In the genomic region with DNA sequence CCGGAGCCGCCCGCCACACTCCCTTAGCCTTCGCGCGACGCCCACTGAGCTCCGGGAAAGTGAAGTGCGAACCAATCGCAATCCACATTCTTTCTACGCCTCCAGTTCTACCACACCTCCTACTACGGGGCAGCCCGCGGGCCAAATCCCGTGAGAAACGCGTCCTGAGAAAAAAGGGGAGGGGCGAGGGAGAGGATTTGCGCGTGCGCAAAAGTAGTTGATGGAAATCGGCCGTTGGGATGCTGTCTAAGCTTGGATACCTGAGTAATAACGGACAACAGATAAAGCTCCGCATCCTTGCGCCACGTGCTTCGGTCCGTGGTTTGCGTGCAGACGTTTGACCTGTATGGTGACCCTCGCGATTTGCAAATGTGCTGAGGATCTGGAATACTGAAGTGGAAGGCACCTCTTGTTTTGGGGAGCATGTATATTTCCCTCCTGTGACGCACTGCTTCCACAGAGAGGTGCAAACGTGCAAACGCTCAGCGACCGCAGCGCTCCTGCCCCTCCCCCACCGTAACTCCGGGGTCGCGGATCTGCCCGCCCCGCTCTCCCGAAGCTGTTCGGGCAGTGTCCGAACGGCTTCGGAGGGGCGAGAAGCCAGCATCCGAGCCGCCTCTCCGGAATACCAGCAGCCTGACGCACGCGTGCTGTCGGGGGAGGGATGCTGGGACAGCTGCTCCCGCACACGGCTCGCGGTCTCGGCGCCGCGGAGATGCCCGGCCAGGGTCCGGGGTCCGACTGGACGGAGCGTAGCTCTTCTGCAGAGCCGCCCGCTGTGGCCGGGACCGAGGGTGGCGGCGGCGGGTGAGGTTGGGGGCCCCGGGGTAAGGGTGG, we compare ENCODE assay signal across 8 cellular contexts. TPM values are rescaled to one million over a fixed set of nuclear protein-coding genes. Genes with fewer than 3 reads are reported as not detected.
DNase-seq lines count a peak whose midpoint lies in the region; TF ChIP-seq lines count a peak whose summit lies in the region.

Gene FAM216A (plus strand): TSS at position 634 of the 837 bp plus-strand sequence. CDS start 31 bp downstream, at position 665.
Gene GPN3 (minus strand): TSS at position 46 of the 837 bp plus-strand sequence. CDS start 54 bp downstream, outside the sequence.

- peak; percentile 89 for DNase-seq in CMK (ENCODE audit: low read depth)
- DNase-seq in GM20000 (ENCODE audit: low spot score) = peak; percentile 95
- DNase-seq in HT-29 (ENCODE audit: low spot score) = peak; percentile 99
- DNase-seq in NOMO-1 (lab: John Stamatoyannopoulos, UW; ENCODE audit: unreplicated experiment in 2 of 2) = peak; percentile 98
- peak; percentile 90 to 94 (median 93) for DNase-seq in effector memory CD4-positive, alpha-beta T cell
- peak; percentile 99 to 100 for DNase-seq in lung microvascular endothelial cell (ENCODE audit: low read depth in 2 of 2)
- DNase-seq in stimulated activated CD4-positive, alpha-beta T cell treated with anti-CD3 and anti-CD28 coated beads, TNF-alpha, amount 100 ng/mL, for 48 hours (ENCODE audit: low read depth in 3 of 3) = peak; percentile 88 to 96 (median 92)

- peaks cover 8% of the 10 kb centered on the region for H3K4me1 ChIP-seq in effector memory CD4-positive, alpha-beta T cell (ENCODE audit: control insufficient read depth, insufficient read depth, low read length, poor library complexity, severe bottlenecking)

- no peaks in the 10 kb centered on the region for H3K9me3 ChIP-seq in effector memory CD4-positive, alpha-beta T cell (ENCODE audit: control insufficient read depth, low read length)

- POLR2A ChIA-PET in activated CD8-positive, alpha-beta memory T cell treated with anti-CD3 and anti-CD28 coated beads for 36 hours (lab: Charles Lee) = interaction anchor here (0.6 to 2.1 kb wide), 9 partner anchors 9 to 369 kb away, joined by 3 to 21 read pairs (median 4); partner anchors contain the start of genes ARPC3, PPP1CC, RAD9B and TCTN1

- H3K36me3 ChIP-seq in effector memory CD4-positive, alpha-beta T cell (ENCODE audit: control insufficient read depth, insufficient read depth, low read length) = peaks cover 9% of the 10 kb centered on the region

- peak within 1 kb of the TSS; percentile 88 for H3K4me3 ChIP-seq in effector memory CD4-positive, alpha-beta T cell (ENCODE audit: insufficient read depth, low read depth, low read length, poor library complexity, severe bottlenecking)

- CTCF ChIA-PET in activated CD8-positive, alpha-beta memory T cell treated with anti-CD3 and anti-CD28 coated beads for 36 hours (lab: Charles Lee) = interaction anchor here (0.9 to 7.5 kb wide), 15 partner anchors 14 to 307 kb away, joined by 3 to 52 read pairs (median 4); partner anchors contain the start of gene ARPC3

- H3K27ac ChIP-seq in effector memory CD4-positive, alpha-beta T cell (ENCODE audit: insufficient read depth, low read length, poor library complexity, severe bottlenecking) = peak within 1 kb of the TSS; percentile 87

- no peaks in the 10 kb centered on the region for H3K27me3 ChIP-seq in effector memory CD4-positive, alpha-beta T cell (replicated peaks; ENCODE audit: control insufficient read depth, insufficient read depth, low read length, poor library complexity, severe bottlenecking)

- TF ChIP-seq CTCF in GM20000 (IDR thresholded peaks at IDR 0.05; ENCODE audit: extremely low read depth, missing control alignments) = no peak

RNA-seq across cellular contexts. Expression of gene FAM216A, which starts in this region (rescaled TPM):
- 15.0 and 15.3 TPM in 2 replicates for total RNA-seq in HT-29 (2014; rRNA removed; shearing (Covaris generic))
- 10 to 100 TPM; 59.8 to 62.0 TPM for total RNA-seq in activated CD8-positive, alpha-beta memory T cell treated with anti-CD3 and anti-CD28 coated beads for 36 hours
- 9.4 and 9.7 TPM in 2 replicates for total RNA-seq in lung microvascular endothelial cell

RNA-seq across cellular contexts. Expression of gene GPN3, which starts in this region (rescaled TPM):
- total RNA-seq in HT-29 (2014; rRNA removed; shearing (Covaris generic)) = 10.8 and 14.3 TPM in 2 replicates
- total RNA-seq in activated CD8-positive, alpha-beta memory T cell treated with anti-CD3 and anti-CD28 coated beads for 36 hours = 10 to 100 TPM; 67.3 to 69.0 TPM
- total RNA-seq in lung microvascular endothelial cell = 15.7 and 18.1 TPM in 2 replicates

Comparison
In these comparisons a context has a peak if more than half of its experiments do, and no peak if none do; other contexts are left out.
1. Peak in every context shown above with its lines: DNase-seq, H3K4me3 ChIP-seq and H3K27ac ChIP-seq.